Comparison of ENCODE assay signal across 12 cellular contexts in genomic region chr10:74153123-74153522, GRCh38. TPM values are rescaled to one million over a fixed set of nuclear protein-coding genes. Genes with fewer than 3 reads are reported as not detected.
DNase-seq lines count a peak whose midpoint lies in the region; ATAC-seq and TF ChIP-seq lines count a peak whose summit lies in the region.
"Had no signal": no experiment of that assay in that cellular context is flagged by ENCODE, and none has a peak within 500 bp of the region (broad histone marks: within the 10 kb centered on the region; RNA-seq: fewer than 3 reads in every experiment).

No MANE protein-coding gene starts in this region.

- peak overlapping the region; percentile 13 to 24 (median 20) for H3K27ac ChIP-seq in thyroid gland

- H3K4me3 Mint-ChIP-seq in activated CD4-positive, alpha-beta T cell treated with anti-CD3 and anti-CD28 coated beads for 36 hours: peak overlapping the region; percentile 3

- no peaks in the 10 kb centered on the region for H3K27me3 Mint-ChIP-seq in activated CD4-positive, alpha-beta T cell treated with anti-CD3 and anti-CD28 coated beads for 36 hours

- H3K27ac Mint-ChIP-seq in activated CD4-positive, alpha-beta T cell treated with anti-CD3 and anti-CD28 coated beads for 36 hours: no peak overlapping the region
- H3K27ac Mint-ChIP-seq: CD8-positive, alpha-beta T cell had no signal

- CTCF ChIA-PET in activated CD4-positive, alpha-beta T cell treated with anti-CD3 and anti-CD28 coated beads for 36 hours (lab: Charles Lee): no interaction called here

- H3K36me3 ChIP-seq in thyroid gland: no peaks in the 10 kb centered on the region

- H3K4me1 Mint-ChIP-seq in activated CD4-positive, alpha-beta T cell treated with anti-CD3 and anti-CD28 coated beads for 36 hours: peaks cover 31% of the 10 kb centered on the region

- H3K4me3 ChIP-seq in foreskin fibroblast (ENCODE audit: low read depth in 1 of 2, low read length in 2 of 2) (no peak overlapping the region), thyroid gland (replicated peaks in 1 of 3) (no peak overlapping the region)

- H3K27me3 ChIP-seq in thyroid gland: no peaks in the 10 kb centered on the region

- TF ChIP-seq CTCF in foreskin fibroblast (IDR thresholded peaks at IDR 0.05; ENCODE audit: low read depth, low read length) (peak; percentile 47), thyroid gland (IDR thresholded peaks at IDR 0.05) (peak in 5 of 6 experiments; percentile 9 to 42 (median 27))

- WGBS in thyroid gland, 2 donors: 40 to 44% methylated on average over 4 of the region's 4 CpGs

- no peaks in the 10 kb centered on the region for H3K9me3 Mint-ChIP-seq in activated CD4-positive, alpha-beta T cell treated with anti-CD3 and anti-CD28 coated beads for 36 hours (ENCODE audit: low read depth)
- H3K9me3 Mint-ChIP-seq: CD8-positive, alpha-beta T cell had no signal

- no peaks in the 10 kb centered on the region for H3K9me3 ChIP-seq in thyroid gland

- no peak for DNase-seq in activated CD4-positive, alpha-beta T cell treated with anti-CD3 and anti-CD28 coated beads for 36 hours
- no peak for DNase-seq in activated CD4-positive, alpha-beta T cell treated with anti-CD3 and anti-CD28 coated beads, Interleukin-2, amount 50 U/mL, for 1 hour
- DNase-seq in RKO (ENCODE audit: low spot score) (peak; percentile 78), foreskin fibroblast (peak in 1 of 2 donors; percentile 76), thyroid gland (no peak), activated gamma-delta T cell treated with Interleukin-2 at 50 U/mL for 16 hours (no peak)
- DNase-seq: CD8-positive, alpha-beta T cell; head of caudate nucleus; NCI-H1092; stimulated activated CD4-positive, alpha-beta T cell treated with anti-CD3 and anti-CD28 coated beads, Interleukin-2, amount 100 ng/mL, for 24 hours had no signal

- ATAC-seq in activated CD4-positive, alpha-beta T cell treated with anti-CD3 and anti-CD28 coated beads for 36 hours: no peak
- ATAC-seq in HG03565 (IDR thresholded peaks at IDR 0.05; ENCODE audit: unreplicated experiment) (no peak), HG03095 (IDR thresholded peaks at IDR 0.05; ENCODE audit: unreplicated experiment) (no peak)
- ATAC-seq: CD8-positive, alpha-beta T cell had no signal

- intact Hi-C loops in activated CD4-positive, alpha-beta T cell treated with anti-CD3 and anti-CD28 coated beads for 36 hours (cut with DNase I, micrococcal nuclease): loop anchor here in 1 of 2 experiments (5.0 to 10.0 kb wide), 3 partner anchors 432 to 1079 kb away; partner anchors contain the start of gene SAMD8
- intact Hi-C loops in thyroid gland (cut with DNase I): no loop called here

- TF ChIP-seq POLR2A in thyroid gland (IDR thresholded peaks at IDR 0.05): no peak

- POLR2A ChIA-PET in activated CD4-positive, alpha-beta T cell treated with anti-CD3 and anti-CD28 coated beads for 36 hours (lab: Charles Lee): no interaction called here

- peaks cover 10% of the 10 kb centered on the region for H3K36me3 Mint-ChIP-seq in activated CD4-positive, alpha-beta T cell treated with anti-CD3 and anti-CD28 coated beads for 36 hours (ENCODE audit: low read depth)

- H3K4me1 ChIP-seq in thyroid gland: peaks cover 35 to 46% of the 10 kb centered on the region in 2 donors

RNA-seq across cellular contexts. Expression of gene ADK, which starts 2.1 kb away (rescaled TPM):
- total RNA-seq in activated CD4-positive, alpha-beta T cell treated with anti-CD3 and anti-CD28 coated beads for 36 hours: 10 to 100 TPM; 53.7 to 55.0 TPM
- total RNA-seq in thyroid gland: 10 to 100 TPM; 62.1 to 84.7 (median 74.4) TPM

RNA-seq across cellular contexts. Expression of gene AP3M1, which starts 2.5 kb away (rescaled TPM):
- total RNA-seq in activated CD4-positive, alpha-beta T cell treated with anti-CD3 and anti-CD28 coated beads for 36 hours: 10 to 100 TPM; 41.9 to 42.0 TPM
- total RNA-seq in thyroid gland: 10 to 100 TPM; 28.9 to 35.2 (median 32.4) TPM
